1 cellular context compared by ENCODE assay signal in genomic region chr10:5297466-5297865, GRCh38.
A peak's percentile ranks its signal among the peaks of the same experiment; 100 is the strongest.
TF ChIP-seq lines count a peak whose summit lies in the region.

No MANE protein-coding gene starts in this region.

TF ChIP-seq in K562, 482 proteins besides CTCF, POLR2A, EP300 and RAD21 (continued from another document):
- TF ChIP-seq MGA (IDR thresholded peaks at IDR 0.05) (0 out of 2 replicates have a peak, but pooled peaks have one; percentile 17), ZNF79 (CRISPR knock-in tag; IDR thresholded peaks at IDR 0.05; ENCODE audit: low read depth) (no peak), KDM5B (IDR thresholded peaks at IDR 0.05; ENCODE audit: insufficient replicate concordance, low read depth, low read length) (no peak), MEF2A (IDR thresholded peaks at IDR 0.05; ENCODE audit: control insufficient read depth, low read depth, low read length) (no peak), L3MBTL2 (IDR thresholded peaks at IDR 0.05) (peak; percentile 40; the same call in 1 of the 2 replicates), NR2C1 (IDR thresholded peaks at IDR 0.05) (no peak), NR2C1 (tag; IDR thresholded peaks at IDR 0.05) (0 out of 2 replicates have a peak, but pooled peaks have one; percentile 8), DMBX1 (CRISPR knock-in tag; IDR thresholded peaks at IDR 0.05; ENCODE audit: borderline replicate concordance) (0 out of 2 replicates have a peak, but pooled peaks have one; percentile 30), ZNF175 (CRISPR knock-in tag; IDR thresholded peaks at IDR 0.05; ENCODE audit: low read depth) (peak; percentile 58), GTF2F1 (IDR thresholded peaks at IDR 0.05; ENCODE audit: low read depth, low read length) (no peak), TRIM24 (IDR thresholded peaks at IDR 0.05) (peak in 1 of 2 experiments; percentile 15; a peak in 1 of 4 replicates)
